Comparison of ENCODE assay signal across 12 cellular contexts in genomic region chr22:50010676-50011446, GRCh38. TPM values are rescaled to one million over a fixed set of nuclear protein-coding genes. Genes with fewer than 3 reads are reported as not detected.
DNase-seq lines count a peak whose midpoint lies in the region; ATAC-seq, FAIRE-seq and TF ChIP-seq lines count a peak whose summit lies in the region.
"Had no signal": no experiment of that assay in that cellular context is flagged by ENCODE, and none has a peak within 500 bp of the region (broad histone marks: within the 10 kb centered on the region; RNA-seq: fewer than 3 reads in every experiment).

No MANE protein-coding gene starts in this region.

- TF ChIP-seq CTCF in psoas muscle (IDR thresholded peaks at IDR 0.05) (no peak), BE2C (IDR thresholded peaks at IDR 0.05; ENCODE audit: low read depth, low read length) (no peak)

- H3K36me3 Mint-ChIP-seq in effector memory CD8-positive, alpha-beta T cell (ENCODE audit: insufficient read depth), result peaks cover 3% of the 10 kb centered on the region

- intact Hi-C loops in psoas muscle (cut with DNase I), result no loop called here

- H3K4me3 ChIP-seq in psoas muscle (no peak overlapping the region), BE2C (ENCODE audit: low read depth, low read length) (no peak overlapping the region)
- H3K4me3 ChIP-seq: adrenal gland had no signal

- no peak overlapping the region for H3K27ac ChIP-seq in psoas muscle
- H3K27ac ChIP-seq: adrenal gland had no signal

- no peaks in the 10 kb centered on the region for H3K36me3 ChIP-seq in psoas muscle (ENCODE audit: insufficient read depth in 1 of 2, low read depth in 1 of 2)
- no peaks in the 10 kb centered on the region for H3K36me3 ChIP-seq in BE2C
- H3K36me3 ChIP-seq: adrenal gland had no signal

- peaks cover 14 to 38% of the 10 kb centered on the region in 2 donors for H3K27me3 Mint-ChIP-seq in effector memory CD8-positive, alpha-beta T cell

- peak; percentile 72 for DNase-seq in GM12892 (ENCODE audit: insufficient read length)
- DNase-seq in activated CD4-positive, alpha-beta T cell treated with anti-CD3 and anti-CD28 coated beads, Interleukin-2, amount 50 U/mL, for 4 hours, result peak; percentile 61 to 73
- peak; percentile 57 to 62 (median 59) for DNase-seq in effector memory CD8-positive, alpha-beta T cell
- peak; percentile 65 to 83 for DNase-seq in stimulated activated CD4-positive, alpha-beta T cell treated with anti-CD3 and anti-CD28 coated beads, Interleukin-4, amount 100 ng/mL, for 4 hours
- DNase-seq in psoas muscle, result no peak
- no peak for DNase-seq in BE2C
- DNase-seq in NCI-H524 (lab: John Stamatoyannopoulos, UW), result no peak
- no peak for DNase-seq in NOMO-1 treated with dmso at 0.1 percent for 144 hours (lab: John Stamatoyannopoulos, UW; ENCODE audit: unreplicated experiment)
- DNase-seq: adrenal gland, GOT3 had no signal

- peaks cover 7 to 20% of the 10 kb centered on the region in 2 donors for H3K4me1 Mint-ChIP-seq in effector memory CD8-positive, alpha-beta T cell (ENCODE audit: low read depth in 2 of 2)

- peak overlapping the region; percentile 73 to 85 for H3K27ac Mint-ChIP-seq in effector memory CD8-positive, alpha-beta T cell

- H3K27me3 ChIP-seq in psoas muscle (ENCODE audit: insufficient read depth in 3 of 3, low read length in 2 of 3), result peaks cover 0 to 60% (median 39%) of the 10 kb centered on the region in 3 donors
- H3K27me3 ChIP-seq in BE2C, result peaks cover 21% of the 10 kb centered on the region

- no peak for FAIRE-seq in GM12892 (lab: Jason Lieb, UNC)
- FAIRE-seq: G401.6, RCC 7860 had no signal

- peak; percentile 91 for ATAC-seq in effector memory CD8-positive, alpha-beta T cell (replicated peaks)
- ATAC-seq in psoas muscle, result no peak

- H3K9me3 Mint-ChIP-seq in effector memory CD8-positive, alpha-beta T cell, result no peaks in the 10 kb centered on the region

- H3K4me1 ChIP-seq in psoas muscle, result no peaks in the 10 kb centered on the region
- H3K4me1 ChIP-seq in BE2C, result no peaks in the 10 kb centered on the region
- H3K4me1 ChIP-seq: adrenal gland had no signal

- 0 out of 2 replicates have a peak, but pooled peaks have one; percentile 10 for TF ChIP-seq POLR2A in GM12892 (IDR thresholded peaks at IDR 0.05; ENCODE audit: low read depth, low read length)

- H3K9me3 ChIP-seq in psoas muscle, result no peaks in the 10 kb centered on the region
- H3K9me3 ChIP-seq in BE2C, result no peaks in the 10 kb centered on the region
- H3K9me3 ChIP-seq: adrenal gland had no signal

- peak overlapping the region; percentile 76 to 78 for H3K4me3 Mint-ChIP-seq in effector memory CD8-positive, alpha-beta T cell

- WGBS in psoas muscle, 3 donors, result 3 to 8% (median 5%) methylated on average over 16 to 60 of the region's 61 CpGs

RNA-seq across cellular contexts. Expression of gene IL17REL, which starts 1.7 kb away (rescaled TPM):
- polyA plus RNA-seq in GM12892 (2012; ENCODE audit: missing spikeins), result 0.08 TPM
- not detected for total RNA-seq in psoas muscle
- polyA plus RNA-seq in psoas muscle, result not detected
- polyA plus RNA-seq in BE2C (2012; ENCODE audit: insufficient read depth, insufficient read length, low read depth), result not detected
- total RNA-seq: adrenal gland had no signal
- polyA plus RNA-seq: adrenal gland had no signal

RNA-seq across cellular contexts. Expression of gene TTLL8, which starts 47.2 kb away (rescaled TPM):
- polyA plus RNA-seq in GM12892 (2012; ENCODE audit: missing spikeins), result not detected
- total RNA-seq in psoas muscle, result not detected
- polyA plus RNA-seq in psoas muscle, result not detected
- not detected for polyA plus RNA-seq in BE2C (2012; ENCODE audit: insufficient read depth, insufficient read length, low read depth)
- total RNA-seq: adrenal gland had no signal
- polyA plus RNA-seq: adrenal gland had no signal

RNA-seq across cellular contexts. Expression of gene PIM3, which starts 50.3 kb away (rescaled TPM):
- 17.4 TPM for polyA plus RNA-seq in GM12892 (2012; ENCODE audit: missing spikeins)
- total RNA-seq in psoas muscle, result 100 to 1,000 TPM in 2 of 4 donors, 10 to 100 TPM in 2; 40.5 to 128 (median 84.5) TPM
- 10 to 100 TPM; 66.4 to 84.5 (median 79.0) TPM for polyA plus RNA-seq in psoas muscle
- polyA plus RNA-seq in BE2C (2012; ENCODE audit: insufficient read depth, insufficient read length, low read depth), result 286 TPM

Comparison
In these comparisons a context has a peak if more than half of its experiments do, and no peak if none do; other contexts are left out.
1. DNase-seq: peak in GM12892 (single experiment), activated CD4-positive, alpha-beta T cell treated with anti-CD3 and anti-CD28 coated beads, Interleukin-2, amount 50 U/mL, for 4 hours (2 of 2), effector memory CD8-positive, alpha-beta T cell (3 of 3) and stimulated activated CD4-positive, alpha-beta T cell treated with anti-CD3 and anti-CD28 coated beads, Interleukin-4, amount 100 ng/mL, for 4 hours (2 of 2); none in psoas muscle (0 of 2), BE2C (single experiment), NCI-H524 (0 of 2) and NOMO-1 treated with dmso at 0.1 percent for 144 hours (single experiment).